ENCODE assay signal across 8 cellular contexts in genomic region chr17:80832888-80833583, GRCh38.
DNase-seq lines count a peak whose midpoint lies in the region; ATAC-seq and TF ChIP-seq lines count a peak whose summit lies in the region.

No MANE protein-coding gene starts in this region.

- H3K27ac Mint-ChIP-seq in natural killer cell, result peak overlapping the region; percentile 95 to 98
- peak overlapping the region; percentile 98 for H3K27ac Mint-ChIP-seq in stimulated activated memory B cell treated with anti-CD40 and anti-IgM and Interleukin-4, amounts not matched to agents 10 μg/mL and 1 μg/mL and 100 μg/mL, for 72 hours

- H3K27me3 ChIP-seq in Panc1 (ENCODE audit: control insufficient read depth, insufficient read depth, low read length), result no peaks in the 10 kb centered on the region

- no peaks in the 10 kb centered on the region for H3K9me3 ChIP-seq in Panc1 (ENCODE audit: control insufficient read depth, insufficient read depth, low read depth, low read length)

- in situ Hi-C loops in KBM-7 (cut with MboI; ENCODE audit: low pct_unique_long_range_greater_than_20kb, low sequenced_read_pairs), result no loop called here
- in situ Hi-C loops in Panc1 (cut with HindIII; ENCODE audit: low pct_unique_long_range_greater_than_20kb, low sequenced_read_pairs), result no loop called here

- peaks cover 19 to 31% of the 10 kb centered on the region in 2 donors for H3K4me1 Mint-ChIP-seq in natural killer cell
- H3K4me1 Mint-ChIP-seq in stimulated activated memory B cell treated with anti-CD40 and anti-IgM and Interleukin-4, amounts not matched to agents 10 μg/mL and 1 μg/mL and 100 μg/mL, for 72 hours, result peaks cover 30% of the 10 kb centered on the region

- BruUV-seq in Panc1 (replicated peaks; lab: Mats Ljungman, UMichigan), result no TSS peak

- no peaks in the 10 kb centered on the region for H3K27me3 Mint-ChIP-seq in natural killer cell (ENCODE audit: low read depth in 2 of 2)
- H3K27me3 Mint-ChIP-seq in stimulated activated memory B cell treated with anti-CD40 and anti-IgM and Interleukin-4, amounts not matched to agents 10 μg/mL and 1 μg/mL and 100 μg/mL, for 72 hours, result no peaks in the 10 kb centered on the region

- H3K4me3 ChIP-seq in Panc1 (ENCODE audit: low read depth in 2 of 2, low read length in 2 of 2) (peak overlapping the region; percentile 33 to 63), fibroblast of the aortic adventitia (ENCODE audit: low read depth, low read length) (peak overlapping the region; percentile 64)

- no peaks in the 10 kb centered on the region for H3K36me3 ChIP-seq in Panc1 (ENCODE audit: control insufficient read depth, insufficient read depth, low read length)

- H3K36me3 Mint-ChIP-seq in natural killer cell, result no peaks in the 10 kb centered on the region
- peaks cover 5% of the 10 kb centered on the region for H3K36me3 Mint-ChIP-seq in stimulated activated memory B cell treated with anti-CD40 and anti-IgM and Interleukin-4, amounts not matched to agents 10 μg/mL and 1 μg/mL and 100 μg/mL, for 72 hours

- H3K27ac ChIP-seq in Panc1 (ENCODE audit: low read length), result peak overlapping the region; percentile 84

- DNase-seq in DMS153 treated with DMSO at 0.1 percent for 48 hours (lab: John Stamatoyannopoulos, UW; ENCODE audit: unreplicated experiment) (peak; percentile 91), KBM-7 (peak; percentile 94), Panc1 (ENCODE audit: low read depth, low spot score) (peak; percentile 77), fibroblast of the aortic adventitia (ENCODE audit: low read depth) (peak; percentile 98), natural killer cell (peak; percentile 76)
- DNase-seq in activated T-helper 9 cell treated with anti-CD3 and anti-CD28 coated beads, Interleukin-2, amount 50 U/mL, for 16 hours (ENCODE audit: low read depth), result peak; percentile 69

- TF ChIP-seq CTCF in Panc1 (IDR thresholded peaks at IDR 0.05), result no peak
- TF ChIP-seq CTCF in fibroblast of the aortic adventitia (IDR thresholded peaks at IDR 0.05; ENCODE audit: insufficient read depth, low read length), result no peak
- no peak for TF ChIP-seq CTCF in natural killer cell (IDR thresholded peaks at IDR 0.05)

- intact Hi-C loops in Panc1 (cut with micrococcal nuclease; ENCODE audit: unreplicated experiment) (no loop called here), natural killer cell (cut with micrococcal nuclease) (loop anchor here (1.0 kb wide), 1 partner anchor 23 kb away; no protein-coding TSS in a partner anchor)

- CTCF ChIA-PET in Panc1 (lab: Charles Lee), result no interaction called here

- peak overlapping the region; percentile 90 for H3K4me3 Mint-ChIP-seq in natural killer cell
- H3K4me3 Mint-ChIP-seq in stimulated activated memory B cell treated with anti-CD40 and anti-IgM and Interleukin-4, amounts not matched to agents 10 μg/mL and 1 μg/mL and 100 μg/mL, for 72 hours, result peak overlapping the region; percentile 93

- peak; percentile 74 for ATAC-seq in GM21717 (IDR thresholded peaks at IDR 0.05; ENCODE audit: unreplicated experiment)
- peak; percentile 96 for ATAC-seq in Panc1
- ATAC-seq in natural killer cell, result peak; percentile 89 to 94 (median 91)
- ATAC-seq in stimulated activated memory B cell treated with anti-CD40 and anti-IgM and Interleukin-4, amounts not matched to agents 10 μg/mL and 1 μg/mL and 100 μg/mL, for 72 hours, result peak; percentile 92

- H3K4me1 ChIP-seq in Panc1 (ENCODE audit: control insufficient read depth, insufficient read depth, low read length), result peaks cover 13% of the 10 kb centered on the region

- H3K9me3 Mint-ChIP-seq in natural killer cell, result no peaks in the 10 kb centered on the region
- H3K9me3 Mint-ChIP-seq in stimulated activated memory B cell treated with anti-CD40 and anti-IgM and Interleukin-4, amounts not matched to agents 10 μg/mL and 1 μg/mL and 100 μg/mL, for 72 hours, result no peaks in the 10 kb centered on the region

- POLR2A ChIA-PET in Panc1 (lab: Charles Lee), result no interaction called here

Comparison
In these comparisons a context has a peak if more than half of its experiments do, and no peak if none do; other contexts are left out.
1. Peak in every context shown above with its lines: DNase-seq, ATAC-seq, H3K4me3 ChIP-seq and H3K27ac ChIP-seq.